In the genomic region with DNA sequence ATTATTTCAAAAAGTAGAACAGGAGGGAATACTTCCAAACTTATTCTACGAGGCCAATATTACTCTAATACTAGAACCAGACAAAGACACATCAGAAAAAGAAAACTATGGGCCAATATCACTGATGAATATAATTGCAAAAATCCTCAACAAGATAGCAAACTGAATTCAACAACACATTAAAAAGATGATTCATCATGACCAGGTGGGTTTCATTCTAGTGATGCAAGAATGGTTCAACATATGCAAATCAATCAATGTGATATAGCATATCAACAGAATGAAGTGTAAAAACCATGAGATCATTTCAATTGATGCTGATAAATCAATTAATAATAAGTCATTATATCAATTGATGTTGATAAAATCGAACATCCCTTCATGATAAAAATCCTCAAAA, we compare ENCODE assay signal across 17 cellular contexts. TPM values are rescaled to one million over a fixed set of nuclear protein-coding genes. Genes with fewer than 3 reads are reported as not detected.
DNase-seq lines count a peak whose midpoint lies in the region; FAIRE-seq and TF ChIP-seq lines count a peak whose summit lies in the region.
"Had no signal": no experiment of that assay in that cellular context is flagged by ENCODE, and none has a peak within 500 bp of the region (broad histone marks: within the 10 kb centered on the region; RNA-seq: fewer than 3 reads in every experiment).

No MANE protein-coding gene starts in this region.

- H3K27ac ChIP-seq in coronary artery (no peak overlapping the region), thyroid gland (no peak overlapping the region)
- H3K27ac ChIP-seq: C4-2B, SJSA1 had no signal

- DNase-seq in activated naive CD4-positive, alpha-beta T cell treated with anti-CD3 and anti-CD28 coated beads for 36 hours = no peak
- DNase-seq in activated naive CD4-positive, alpha-beta T cell treated with anti-CD3 and anti-CD28 coated beads, Interleukin-2, amount 50 U/mL, for 16 hours = no peak
- peak; percentile 48 for DNase-seq in ELR (ENCODE audit: low read depth)
- peak; percentile 49 for DNase-seq in amniotic epithelial cell (ENCODE audit: low read depth)
- no peak for DNase-seq in frontal cortex (ENCODE audit: low spot score in 2 of 2)
- no peak for DNase-seq in coronary artery (ENCODE audit: low spot score)
- DNase-seq in thyroid gland = no peak
- DNase-seq: DMS53, GF-D8, GOT3, Kasumi-1, NCI-H1417 treated with DMSO at 0.1 percent for 48 hours, NCI-H187, NCI-H446, NCI-H526 had no signal

- no peaks in the 10 kb centered on the region for H3K36me3 ChIP-seq in thyroid gland
- H3K36me3 ChIP-seq: SJSA1 had no signal

- H3K36me3 Mint-ChIP-seq in activated naive CD4-positive, alpha-beta T cell treated with anti-CD3 and anti-CD28 coated beads for 36 hours (ENCODE audit: low read depth) = no peaks in the 10 kb centered on the region

- H3K27ac Mint-ChIP-seq in activated naive CD4-positive, alpha-beta T cell treated with anti-CD3 and anti-CD28 coated beads for 36 hours = peak overlapping the region; percentile 25

- peaks cover 8% of the 10 kb centered on the region for H3K4me1 Mint-ChIP-seq in activated naive CD4-positive, alpha-beta T cell treated with anti-CD3 and anti-CD28 coated beads for 36 hours (ENCODE audit: low read depth)

- WGBS in thyroid gland, 2 donors = 89 to 92% methylated on average over 2 of the region's 2 CpGs

- CTCF ChIA-PET in activated naive CD4-positive, alpha-beta T cell treated with anti-CD3 and anti-CD28 coated beads for 36 hours (lab: Charles Lee) = interaction anchor here (1.0 kb wide), 2 partner anchors 35 to 36 kb away, joined by 3 to 4 read pairs; no protein-coding TSS in a partner anchor

- H3K9me3 ChIP-seq in thyroid gland = no peaks in the 10 kb centered on the region
- H3K9me3 ChIP-seq: SJSA1 had no signal

- H3K4me3 ChIP-seq in coronary artery (no peak overlapping the region), thyroid gland (replicated peaks in 1 of 3) (no peak overlapping the region)
- H3K4me3 ChIP-seq: SJSA1 had no signal

- H3K27me3 ChIP-seq in thyroid gland = no peaks in the 10 kb centered on the region
- H3K27me3 ChIP-seq: SJSA1 had no signal

- TF ChIP-seq POLR2A in thyroid gland (IDR thresholded peaks at IDR 0.05) = no peak

- intact Hi-C loops in activated naive CD4-positive, alpha-beta T cell treated with anti-CD3 and anti-CD28 coated beads for 36 hours (cut with micrococcal nuclease) = loop anchor here (5.0 kb wide), 3 partner anchors 311 to 494 kb away; a partner anchor contains a TSS
- intact Hi-C loops in thyroid gland (cut with DNase I) = loop anchor here (5.0 to 10.0 kb wide), 3 partner anchors 34 to 524 kb away; no protein-coding TSS in a partner anchor

- TF ChIP-seq CTCF in coronary artery (IDR thresholded peaks at IDR 0.05) (no peak), thyroid gland (IDR thresholded peaks at IDR 0.05) (no peak)

- no peak overlapping the region for H3K4me3 Mint-ChIP-seq in activated naive CD4-positive, alpha-beta T cell treated with anti-CD3 and anti-CD28 coated beads for 36 hours

- H3K27me3 Mint-ChIP-seq in activated naive CD4-positive, alpha-beta T cell treated with anti-CD3 and anti-CD28 coated beads for 36 hours (ENCODE audit: low read depth) = peaks cover 4% of the 10 kb centered on the region

- FAIRE-seq in frontal cortex (lab: Jason Lieb, UNC) = peak; percentile 13

- H3K4me1 ChIP-seq in thyroid gland = peaks cover 3% of the 10 kb centered on the region in 2 donors
- H3K4me1 ChIP-seq: SJSA1 had no signal

- H3K9me3 Mint-ChIP-seq in activated naive CD4-positive, alpha-beta T cell treated with anti-CD3 and anti-CD28 coated beads for 36 hours = no peaks in the 10 kb centered on the region

RNA-seq across cellular contexts. Expression of a gene that starts 22.4 kb away (rescaled TPM):
- under 1 TPM; 0.38 to 0.49 TPM for total RNA-seq in activated naive CD4-positive, alpha-beta T cell treated with anti-CD3 and anti-CD28 coated beads for 36 hours
- total RNA-seq in frontal cortex (5.3 TPM), thyroid gland (10 to 100 TPM in 3 of 4 donors, 1 to 10 TPM in 1; 5.6 to 24.8 (median 20.3) TPM)

Comparison
In these comparisons a context has a peak if more than half of its experiments do, and no peak if none do; other contexts are left out.
1. DNase-seq: peak in ELR (single experiment) and amniotic epithelial cell (single experiment); none in activated naive CD4-positive, alpha-beta T cell treated with anti-CD3 and anti-CD28 coated beads for 36 hours (single experiment), activated naive CD4-positive, alpha-beta T cell treated with anti-CD3 and anti-CD28 coated beads, Interleukin-2, amount 50 U/mL, for 16 hours (single experiment), frontal cortex (0 of 2), coronary artery (single experiment) and thyroid gland (0 of 2).